Comparison of ENCODE assay signal across 10 cellular contexts in the genomic region with DNA sequence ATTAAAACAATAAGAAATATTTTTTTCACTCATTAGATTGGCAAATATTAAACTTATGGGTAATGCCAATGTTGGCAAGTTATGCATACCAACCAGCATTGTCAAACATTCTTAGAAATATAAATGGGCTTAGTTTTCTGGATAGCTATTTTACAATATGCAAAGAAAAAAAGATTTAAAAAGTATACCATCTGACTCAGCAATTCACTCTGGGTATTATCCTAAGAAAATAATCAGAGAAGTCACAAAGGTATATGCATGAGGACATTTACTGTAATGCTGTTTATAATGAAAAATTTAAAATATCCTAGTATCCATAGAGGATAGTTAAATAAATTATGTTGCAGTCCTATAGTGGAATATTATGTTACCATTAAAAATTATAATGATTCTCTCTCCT.
"Had no signal": no experiment of that assay in that cellular context is flagged by ENCODE, and none has a peak within 500 bp of the region (broad histone marks: within the 10 kb centered on the region; RNA-seq: fewer than 3 reads in every experiment).

No MANE protein-coding gene starts in this region.

- H3K36me3 ChIP-seq: HAP-1 had no signal

- H3K27ac Mint-ChIP-seq: HFFc6 had no signal

- H3K4me3 Mint-ChIP-seq: HFFc6 had no signal

- H3K27ac ChIP-seq: GM23248, KMS-11 had no signal

- ATAC-seq: HCT116 had no signal

- H3K4me2 ChIP-seq: KMS-11 had no signal

- H2AFZ ChIP-seq: GM23248 had no signal

- FAIRE-seq: HTR-8/SVneo had no signal

- H3K4me3 ChIP-seq: GM23248, HAP-1 had no signal

- DNase-seq: GM23248, GOT3, H7, HFFc6, Karpas-422, KBM-7 had no signal

- H3K9ac ChIP-seq: GM23248, KMS-11 had no signal
